ENCODE assay signal across 8 cellular contexts in the genomic region with DNA sequence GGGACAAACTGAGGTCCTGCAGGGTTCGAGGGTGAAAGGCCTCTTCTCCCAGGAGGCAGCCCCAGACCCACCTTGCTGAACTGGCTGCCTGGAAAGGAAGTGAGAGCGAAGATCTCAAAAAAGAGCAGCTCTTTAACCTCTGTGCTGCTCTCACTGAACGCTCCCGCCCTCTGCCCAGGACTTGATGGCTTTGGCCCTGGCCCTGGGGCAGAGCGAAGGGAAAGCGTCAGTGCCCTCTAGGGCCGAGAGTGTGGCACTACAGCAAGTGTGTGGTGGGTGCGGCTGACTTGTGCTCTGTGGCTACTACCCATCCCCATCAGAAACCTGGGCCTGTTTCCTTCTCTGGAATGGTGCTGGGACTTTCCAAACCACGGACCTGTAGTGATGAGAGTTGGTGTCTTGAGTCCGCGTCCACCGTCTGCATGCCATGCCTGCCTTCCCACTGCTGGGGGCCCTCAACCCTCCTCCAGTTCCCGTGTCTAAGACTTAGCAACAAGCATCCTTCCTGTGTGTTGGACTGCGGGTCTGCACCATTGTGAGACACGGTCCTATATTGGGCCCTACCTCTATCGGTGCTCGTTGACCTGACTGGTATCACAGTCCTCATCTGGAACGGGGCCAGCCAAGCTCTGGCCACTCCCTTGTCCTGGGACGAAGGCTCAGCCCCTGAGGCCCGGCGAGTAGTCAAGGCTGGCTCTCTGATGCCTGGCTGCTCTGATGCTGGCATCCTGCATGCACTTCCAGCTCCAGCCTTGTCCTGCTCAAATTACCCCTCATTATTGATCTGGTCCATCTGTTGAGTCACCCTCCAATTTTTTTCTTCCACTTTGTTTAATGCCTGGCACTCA.
A peak's percentile ranks its signal among the peaks of the same experiment; 100 is the strongest.
DNase-seq lines count a peak whose midpoint lies in the region; ATAC-seq and TF ChIP-seq lines count a peak whose summit lies in the region.

No MANE protein-coding gene starts in this region.

- H3K27ac ChIP-seq in GM23248 (no peak overlapping the region), mesendoderm (ENCODE audit: low read depth, low read length) (no peak overlapping the region), upper lobe of left lung (no peak overlapping the region)

- H3F3A ChIP-seq in GM23248 (ENCODE audit: insufficient read depth) (peaks cover 12% of the 10 kb centered on the region), Loucy (ENCODE audit: low read depth) (no peaks in the 10 kb centered on the region)

- H3K79me2 ChIP-seq in GM23248 (ENCODE audit: insufficient read depth) (no peaks in the 10 kb centered on the region), Loucy (ENCODE audit: insufficient read depth, low read length) (no peaks in the 10 kb centered on the region), mesendoderm (ENCODE audit: control insufficient read depth, insufficient read depth, low read length) (no peaks in the 10 kb centered on the region)

- no peaks in the 10 kb centered on the region for H3K79me1 ChIP-seq in mesendoderm (ENCODE audit: low read length)

- peak; percentile 77 for TF ChIP-seq CTCF in Loucy (conservative IDR thresholded peaks at IDR 0.05; ENCODE audit: low read length)
- TF ChIP-seq CTCF in upper lobe of left lung (IDR thresholded peaks at IDR 0.05), result peak; percentile 39 to 68 (median 54)

- peak; percentile 74 to 90 for ATAC-seq in upper lobe of left lung (ENCODE audit: low FRiP score in 2 of 2)

- H4K20me1 ChIP-seq in GM23248 (ENCODE audit: insufficient read depth) (no peaks in the 10 kb centered on the region), Loucy (ENCODE audit: insufficient read depth, low read length, poor library complexity, severe bottlenecking) (no peaks in the 10 kb centered on the region)

- H3K18ac ChIP-seq in mesendoderm (ENCODE audit: low read length), result no peak overlapping the region

- H4K5ac ChIP-seq in mesendoderm (ENCODE audit: low read length), result no peak overlapping the region

- TF ChIP-seq POLR2A in upper lobe of left lung (IDR thresholded peaks at IDR 0.05), result no peak

- no peak overlapping the region for H3K4me2 ChIP-seq in GM23248 (ENCODE audit: unreplicated experiment)
- H3K4me2 ChIP-seq in Loucy (ENCODE audit: low read depth, low read length, poor library complexity, severe bottlenecking), result no peak overlapping the region
- no peak overlapping the region for H3K4me2 ChIP-seq in mesendoderm (ENCODE audit: low read length)

- H2BK120ac ChIP-seq in mesendoderm (ENCODE audit: low read depth, low read length), result no peak overlapping the region

- H3K4me3 ChIP-seq in GM23248, result no peak overlapping the region
- no peak overlapping the region for H3K4me3 ChIP-seq in Loucy (ENCODE audit: low read length, poor library complexity, severe bottlenecking)
- H3K4me3 ChIP-seq in mesendoderm (ENCODE audit: low read length), result no peak overlapping the region
- H3K4me3 ChIP-seq in upper lobe of left lung, result no peak overlapping the region

- H2AFZ ChIP-seq in GM23248 (no peak overlapping the region), Loucy (ENCODE audit: low read length) (no peak overlapping the region)

- H3K36me3 ChIP-seq in GM23248 (ENCODE audit: low read depth) (no peaks in the 10 kb centered on the region), Loucy (ENCODE audit: insufficient read depth, low read length) (no peaks in the 10 kb centered on the region), mesendoderm (ENCODE audit: control insufficient read depth, insufficient read depth, low read length) (no peaks in the 10 kb centered on the region), upper lobe of left lung (no peaks in the 10 kb centered on the region)

- no peak overlapping the region for H4K8ac ChIP-seq in mesendoderm (ENCODE audit: low read depth, low read length)

- no peak overlapping the region for H2BK15ac ChIP-seq in mesendoderm (replicated peaks; ENCODE audit: low read depth)

- no peak overlapping the region for H2BK5ac ChIP-seq in mesendoderm (ENCODE audit: low read length)

- no peak overlapping the region for H3K56ac ChIP-seq in mesendoderm (ENCODE audit: low read length)

- H3K9me2 ChIP-seq in GM23248 (ENCODE audit: insufficient read depth), result no peaks in the 10 kb centered on the region
- no peaks in the 10 kb centered on the region for H3K9me2 ChIP-seq in Loucy (replicated peaks; ENCODE audit: low read depth, low read length)

- WGBS in GM23248 (ENCODE audit: low coverage in 1 of 2, low lambda C conversion rate in 2 of 2, missing lambda C conversion rate in 2 of 2), 2 experiments, result 73 to 80% methylated on average over 19 to 21 of the region's 21 CpGs
- no CpG with 5 or more reads among the region's 21 CpGs for WGBS in mesendoderm (ENCODE audit: extremely low coverage, insufficient coverage, low lambda C conversion rate)
- WGBS in upper lobe of left lung, 2 donors, result 76 to 84% methylated on average over 19 of the region's 21 CpGs

- no peak overlapping the region for H3K4ac ChIP-seq in mesendoderm (ENCODE audit: low read depth, low read length)

- H3K9me3 ChIP-seq in GM23248 (ENCODE audit: low read depth) (no peaks in the 10 kb centered on the region), Loucy (ENCODE audit: insufficient read depth, low read depth, low read length) (no peaks in the 10 kb centered on the region), upper lobe of left lung (no peaks in the 10 kb centered on the region)

- DNase-seq in NCI-H1417 (lab: John Stamatoyannopoulos, UW), result peak; percentile 23 to 49 (median 25)
- DNase-seq in NCI-H1417 treated with DMSO at 0.1 percent for 48 hours (lab: John Stamatoyannopoulos, UW), result no peak
- peak; percentile 48 for DNase-seq in GM23248
- DNase-seq in SKM-1 (lab: John Stamatoyannopoulos, UW; ENCODE audit: unreplicated experiment), result peak; percentile 82
- peak; percentile 77 for DNase-seq in ecto neural progenitor cell (ENCODE audit: low spot score)
- DNase-seq in mesendoderm, result peak; percentile 89
- DNase-seq in upper lobe of left lung, result peak; percentile 38 to 62

- TF ChIP-seq EP300 in upper lobe of left lung (IDR thresholded peaks at IDR 0.05), result no peak

- H3K4me1 ChIP-seq in GM23248 (ENCODE audit: insufficient read depth), result peaks cover 26% of the 10 kb centered on the region
- H3K4me1 ChIP-seq in Loucy (ENCODE audit: insufficient read depth, low read length, poor library complexity, severe bottlenecking), result no peaks in the 10 kb centered on the region
- H3K4me1 ChIP-seq in mesendoderm (ENCODE audit: control insufficient read depth, low read depth, low read length), result no peaks in the 10 kb centered on the region
- H3K4me1 ChIP-seq in upper lobe of left lung, result peaks cover 0 to 6% (median 3%) of the 10 kb centered on the region in 4 donors

- H3K23ac ChIP-seq in mesendoderm (ENCODE audit: low read length), result no peak overlapping the region

- no peak overlapping the region for H3K9ac ChIP-seq in GM23248
- H3K9ac ChIP-seq in Loucy (ENCODE audit: low read depth, low read length, poor library complexity, severe bottlenecking), result no peak overlapping the region
- H3K9ac ChIP-seq in mesendoderm (ENCODE audit: low read length), result no peak overlapping the region

- no peaks in the 10 kb centered on the region for H3K27me3 ChIP-seq in GM23248 (replicated peaks; ENCODE audit: insufficient read depth)
- H3K27me3 ChIP-seq in Loucy (ENCODE audit: insufficient read depth, low read length, poor library complexity, severe bottlenecking), result no peaks in the 10 kb centered on the region
- no peaks in the 10 kb centered on the region for H3K27me3 ChIP-seq in mesendoderm (ENCODE audit: insufficient read depth, low read length, poor library complexity)
- no peaks in the 10 kb centered on the region for H3K27me3 ChIP-seq in upper lobe of left lung

- no peak overlapping the region for H2AK5ac ChIP-seq in mesendoderm (ENCODE audit: low read length)

- in situ Hi-C loops in GM23248 (cut with MboI), result no loop called here
